1 cellular context compared by ENCODE assay signal in genomic region chr1:151511636-151512215, GRCh38.
TF ChIP-seq lines count a peak whose summit lies in the region.

No MANE protein-coding gene starts in this region.

TF ChIP-seq in HEK293, 187 proteins besides CTCF, POLR2A, EP300 and RAD21 (continued from another document):
- TF ChIP-seq, protein P1, sequence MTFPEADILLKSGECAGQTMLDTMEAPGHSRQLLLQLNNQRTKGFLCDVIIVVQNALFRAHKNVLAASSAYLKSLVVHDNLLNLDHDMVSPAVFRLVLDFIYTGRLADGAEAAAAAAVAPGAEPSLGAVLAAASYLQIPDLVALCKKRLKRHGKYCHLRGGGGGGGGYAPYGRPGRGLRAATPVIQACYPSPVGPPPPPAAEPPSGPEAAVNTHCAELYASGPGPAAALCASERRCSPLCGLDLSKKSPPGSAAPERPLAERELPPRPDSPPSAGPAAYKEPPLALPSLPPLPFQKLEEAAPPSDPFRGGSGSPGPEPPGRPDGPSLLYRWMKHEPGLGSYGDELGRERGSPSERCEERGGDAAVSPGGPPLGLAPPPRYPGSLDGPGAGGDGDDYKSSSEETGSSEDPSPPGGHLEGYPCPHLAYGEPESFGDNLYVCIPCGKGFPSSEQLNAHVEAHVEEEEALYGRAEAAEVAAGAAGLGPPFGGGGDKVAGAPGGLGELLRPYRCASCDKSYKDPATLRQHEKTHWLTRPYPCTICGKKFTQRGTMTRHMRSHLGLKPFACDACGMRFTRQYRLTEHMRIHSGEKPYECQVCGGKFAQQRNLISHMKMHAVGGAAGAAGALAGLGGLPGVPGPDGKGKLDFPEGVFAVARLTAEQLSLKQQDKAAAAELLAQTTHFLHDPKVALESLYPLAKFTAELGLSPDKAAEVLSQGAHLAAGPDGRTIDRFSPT (tag by site-specific recombination; IDR thresholded peaks at IDR 0.05), result peak; percentile 89; the same call in 1 of the 2 replicates
- TF ChIP-seq, protein P2, sequence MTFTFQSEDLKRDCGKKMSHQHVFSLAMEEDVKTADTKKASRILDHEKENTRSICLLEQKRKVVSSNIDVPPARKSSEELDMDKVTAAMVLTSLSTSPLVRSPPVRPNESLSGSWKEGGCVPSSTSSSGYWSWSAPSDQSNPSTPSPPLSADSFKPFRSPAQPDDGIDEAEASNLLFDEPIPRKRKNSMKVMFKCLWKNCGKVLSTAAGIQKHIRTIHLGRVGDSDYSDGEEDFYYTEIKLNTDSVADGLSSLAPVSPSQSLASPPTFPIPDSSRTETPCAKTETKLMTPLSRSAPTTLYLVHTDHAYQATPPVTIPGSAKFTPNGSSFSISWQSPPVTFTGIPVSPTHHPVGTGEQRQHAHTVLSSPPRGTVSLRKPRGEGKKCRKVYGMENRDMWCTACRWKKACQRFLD (tag by site-specific recombination; IDR thresholded peaks at IDR 0.05), result no peak
- no peak for TF ChIP-seq ZSCAN4 (tag by site-specific recombination; IDR thresholded peaks at IDR 0.05)
- no peak; the same call in 1 of the 2 replicates for TF ChIP-seq BCL11B (tag by site-specific recombination; IDR thresholded peaks at IDR 0.05; ENCODE audit: low read depth)
- TF ChIP-seq, protein P3, sequence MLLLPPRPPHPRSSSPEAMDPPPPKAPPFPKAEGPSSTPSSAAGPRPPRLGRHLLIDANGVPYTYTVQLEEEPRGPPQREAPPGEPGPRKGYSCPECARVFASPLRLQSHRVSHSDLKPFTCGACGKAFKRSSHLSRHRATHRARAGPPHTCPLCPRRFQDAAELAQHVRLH (tag by site-specific recombination; IDR thresholded peaks at IDR 0.05), result no peak
- no peak for TF ChIP-seq ZSCAN23 (tag by site-specific recombination; IDR thresholded peaks at IDR 0.05)
- no peak for TF ChIP-seq YY1 (tag by site-specific recombination; IDR thresholded peaks at IDR 0.05)
- TF ChIP-seq ZNF561 (tag by site-specific recombination; IDR thresholded peaks at IDR 0.05; ENCODE audit: borderline replicate concordance), result no peak
- TF ChIP-seq ZNF366 (tag by site-specific recombination; conservative IDR thresholded peaks at IDR 0.05), result no peak
- TF ChIP-seq ZNF19 (tag by site-specific recombination; IDR thresholded peaks at IDR 0.05; ENCODE audit: low read depth), result no peak
- TF ChIP-seq ZNF37A (tag by site-specific recombination; IDR thresholded peaks at IDR 0.05), result no peak
- no peak for TF ChIP-seq ZNF530 (tag by site-specific recombination; IDR thresholded peaks at IDR 0.05; ENCODE audit: low read depth)
- no peak for TF ChIP-seq HOXA7 (CRISPR knock-in tag; IDR thresholded peaks at IDR 0.05; ENCODE audit: borderline replicate concordance)
- TF ChIP-seq ZNF146 (tag by site-specific recombination; IDR thresholded peaks at IDR 0.05), result no peak
- no peak for TF ChIP-seq KLF8 (tag by site-specific recombination; IDR thresholded peaks at IDR 0.05)
- no peak for TF ChIP-seq ZNF292 (tag by site-specific recombination; IDR thresholded peaks at IDR 0.05; ENCODE audit: borderline replicate concordance, low read depth)
- TF ChIP-seq, protein P4, sequence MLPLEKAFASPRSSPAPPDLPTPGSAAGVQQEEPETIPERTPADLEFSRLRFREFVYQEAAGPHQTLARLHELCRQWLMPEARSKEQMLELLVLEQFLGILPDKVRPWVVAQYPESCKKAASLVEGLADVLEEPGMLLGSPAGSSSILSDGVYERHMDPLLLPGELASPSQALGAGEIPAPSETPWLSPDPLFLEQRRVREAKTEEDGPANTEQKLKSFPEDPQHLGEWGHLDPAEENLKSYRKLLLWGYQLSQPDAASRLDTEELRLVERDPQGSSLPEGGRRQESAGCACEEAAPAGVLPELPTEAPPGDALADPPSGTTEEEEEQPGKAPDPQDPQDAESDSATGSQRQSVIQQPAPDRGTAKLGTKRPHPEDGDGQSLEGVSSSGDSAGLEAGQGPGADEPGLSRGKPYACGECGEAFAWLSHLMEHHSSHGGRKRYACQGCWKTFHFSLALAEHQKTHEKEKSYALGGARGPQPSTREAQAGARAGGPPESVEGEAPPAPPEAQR (tag by site-specific recombination; IDR thresholded peaks at IDR 0.05), result no peak
- no peak for TF ChIP-seq ZNF791 (tag by site-specific recombination; IDR thresholded peaks at IDR 0.05)
- TF ChIP-seq ZNF112 (tag by site-specific recombination; IDR thresholded peaks at IDR 0.05), result no peak
- TF ChIP-seq ZNF624 (tag by site-specific recombination; IDR thresholded peaks at IDR 0.05), result no peak
TF ChIP-seq in HEK293: peak in this region for 26.
